In genomic region chr7:85030893-85031292, GRCh38 we compare ENCODE assay signal across 9 cellular contexts.
DNase-seq lines count a peak whose midpoint lies in the region; ATAC-seq and TF ChIP-seq lines count a peak whose summit lies in the region.
"Had no signal": no experiment of that assay in that cellular context is flagged by ENCODE, and none has a peak within 500 bp of the region (broad histone marks: within the 10 kb centered on the region; RNA-seq: fewer than 3 reads in every experiment).

No MANE protein-coding gene starts in this region.

- peak; percentile 74 for TF ChIP-seq CTCF in RWPE1 (conservative IDR thresholded peaks at IDR 0.05; ENCODE audit: low read depth)
- peak in 4 of 5 experiments; percentile 35 to 46 (median 40) for TF ChIP-seq CTCF in transverse colon (IDR thresholded peaks at IDR 0.05)

- H3K27me3 ChIP-seq in transverse colon: no peaks in the 10 kb centered on the region

- H3K4me1 ChIP-seq in transverse colon: no peaks in the 10 kb centered on the region

- peaks cover 5% of the 10 kb centered on the region for H3K27me3 Mint-ChIP-seq in activated naive CD4-positive, alpha-beta T cell treated with anti-CD3 and anti-CD28 coated beads for 36 hours (ENCODE audit: low read depth)

- in situ Hi-C loops in transverse colon (cut with MboI; ENCODE audit: low pct_ligation_motif_present in 1 of 4, low pct_unique_long_range_greater_than_20kb in 1 of 4, low sequenced_read_pairs in 3 of 4): loop anchor here in 2 of 4 donors (25.0 kb wide), 3 partner anchors 506 to 806 kb away; no protein-coding TSS in a partner anchor

- H3K4me3 Mint-ChIP-seq in activated naive CD4-positive, alpha-beta T cell treated with anti-CD3 and anti-CD28 coated beads for 36 hours: no peak overlapping the region
- H3K4me3 Mint-ChIP-seq: activated naive CD4-positive, alpha-beta T cell treated with anti-CD3 and anti-CD28 coated beads, Interleukin-2, amount 50 U/mL, for 24 hours had no signal

- no peak for TF ChIP-seq POLR2A in transverse colon (IDR thresholded peaks at IDR 0.05)

- peak; percentile 56 for ATAC-seq in HG03175 (IDR thresholded peaks at IDR 0.05; ENCODE audit: unreplicated experiment)
- ATAC-seq in HG02678 (IDR thresholded peaks at IDR 0.05; ENCODE audit: unreplicated experiment): no peak

- no peaks in the 10 kb centered on the region for H3K36me3 Mint-ChIP-seq in activated naive CD4-positive, alpha-beta T cell treated with anti-CD3 and anti-CD28 coated beads for 36 hours (ENCODE audit: low read depth)
- H3K36me3 Mint-ChIP-seq: activated naive CD4-positive, alpha-beta T cell treated with anti-CD3 and anti-CD28 coated beads, Interleukin-2, amount 50 U/mL, for 24 hours had no signal

- intact Hi-C loops in transverse colon (cut with DNase I; ENCODE audit: low total_unique reads): no loop called here
- intact Hi-C loops in activated naive CD4-positive, alpha-beta T cell treated with anti-CD3 and anti-CD28 coated beads for 36 hours (cut with micrococcal nuclease): loop anchor here (1.0 to 5.0 kb wide), 5 partner anchors 523 to 1876 kb away; no protein-coding TSS in a partner anchor

- CTCF ChIA-PET in RWPE1 (lab: Yijun Ruan, JAX): interaction anchor here (0.6 to 1.2 kb wide), 4 partner anchors 349 to 820 kb away, joined by 3 to 6 read pairs (median 3); no protein-coding TSS in a partner anchor
- CTCF ChIA-PET in activated naive CD4-positive, alpha-beta T cell treated with anti-CD3 and anti-CD28 coated beads for 36 hours (lab: Charles Lee): interaction anchor here (1.0 to 1.7 kb wide), 3 partner anchors 18 to 523 kb away, joined by 3 read pairs; no protein-coding TSS in a partner anchor

- no peaks in the 10 kb centered on the region for H3K9me3 ChIP-seq in transverse colon

- no peak overlapping the region for H3K27ac Mint-ChIP-seq in activated naive CD4-positive, alpha-beta T cell treated with anti-CD3 and anti-CD28 coated beads for 36 hours
- H3K27ac Mint-ChIP-seq: activated naive CD4-positive, alpha-beta T cell treated with anti-CD3 and anti-CD28 coated beads, Interleukin-2, amount 50 U/mL, for 24 hours had no signal

- POLR2A ChIA-PET in RWPE1 (lab: Yijun Ruan, JAX; ENCODE audit: low non-redundant PET): no interaction called here

- DNase-seq in NCI-H2171 treated with DMSO at 0.1 percent for 48 hours (lab: John Stamatoyannopoulos, UW): peak; percentile 39
- no peak for DNase-seq in NCI-H2171 (lab: John Stamatoyannopoulos, UW)
- DNase-seq in RWPE1 (ENCODE audit: low spot score): peak; percentile 25
- peak; percentile 34 for DNase-seq in fibroblast of the conjunctiva (ENCODE audit: low read depth)
- no peak for DNase-seq in transverse colon
- DNase-seq in activated naive CD4-positive, alpha-beta T cell treated with anti-CD3 and anti-CD28 coated beads for 36 hours: no peak

- H3K36me3 ChIP-seq in transverse colon: no peaks in the 10 kb centered on the region

- H3K27ac ChIP-seq in RWPE1 (no peak overlapping the region), transverse colon (no peak overlapping the region)

- H3K9me3 Mint-ChIP-seq in activated naive CD4-positive, alpha-beta T cell treated with anti-CD3 and anti-CD28 coated beads for 36 hours: no peaks in the 10 kb centered on the region
- H3K9me3 Mint-ChIP-seq: activated naive CD4-positive, alpha-beta T cell treated with anti-CD3 and anti-CD28 coated beads, Interleukin-2, amount 50 U/mL, for 24 hours had no signal

- no peaks in the 10 kb centered on the region for H3K4me1 Mint-ChIP-seq in activated naive CD4-positive, alpha-beta T cell treated with anti-CD3 and anti-CD28 coated beads for 36 hours (ENCODE audit: low read depth)
- H3K4me1 Mint-ChIP-seq: activated naive CD4-positive, alpha-beta T cell treated with anti-CD3 and anti-CD28 coated beads, Interleukin-2, amount 50 U/mL, for 24 hours had no signal

- H3K4me3 ChIP-seq in transverse colon: no peak overlapping the region

- no peak for TF ChIP-seq EP300 in transverse colon (IDR thresholded peaks at IDR 0.05; ENCODE audit: low read depth)

Comparison
In these comparisons a context has a peak if more than half of its experiments do, and no peak if none do; other contexts are left out.
1. DNase-seq: peak in NCI-H2171 treated with DMSO at 0.1 percent for 48 hours (single experiment), RWPE1 (single experiment) and fibroblast of the conjunctiva (single experiment); none in NCI-H2171 (single experiment), transverse colon (single experiment) and activated naive CD4-positive, alpha-beta T cell treated with anti-CD3 and anti-CD28 coated beads for 36 hours (single experiment).